Comparison of ENCODE assay signal across 37 cellular contexts in genomic region chr4:150534818-150535217, GRCh38. TPM values are rescaled to one million over a fixed set of nuclear protein-coding genes. Genes with fewer than 3 reads are reported as not detected.
"Had no signal": no experiment of that assay in that cellular context is flagged by ENCODE, and none has a peak within 500 bp of the region (broad histone marks: within the 10 kb centered on the region; RNA-seq: fewer than 3 reads in every experiment).

No MANE protein-coding gene starts in this region.

- H3K4me3 Mint-ChIP-seq: activated CD4-positive, alpha-beta memory T cell treated with anti-CD3 and anti-CD28 coated beads, Interleukin-2, amount 10 ng/mL, durations not matched to agents 7 days and 5 days; activated CD4-positive, alpha-beta T cell treated with anti-CD3 and anti-CD28 coated beads for 36 hours; activated CD4-positive, alpha-beta T cell treated with anti-CD3 and anti-CD28 coated beads, Interleukin-2, amount 10 ng/mL, durations not matched to agents 7 days and 5 days; activated CD8-positive, alpha-beta memory T cell treated with anti-CD3 and anti-CD28 coated beads, Interleukin-2, amount 10 ng/mL, durations not matched to agents 7 days and 5 days; activated CD8-positive, alpha-beta T cell treated with anti-CD3 and anti-CD28 coated beads, Interleukin-2, amount 10 ng/mL, durations not matched to agents 7 days and 5 days; activated naive CD4-positive, alpha-beta T cell treated with anti-CD3 and anti-CD28 coated beads for 36 hours; activated naive CD8-positive, alpha-beta T cell treated with anti-CD3 and anti-CD28 coated beads for 36 hours; activated T-cell treated with anti-CD3 and anti-CD28 coated beads, Interleukin-2, amount 50 U/mL, for 4 hours; activated T-cell treated with anti-CD3 and anti-CD28 coated beads, Interleukin-2, amount 50 U/mL, for 72 hours; activated T-helper 1 cell treated with anti-CD3 and anti-CD28 coated beads, Interleukin-12 subunit alpha, Interleukin-12 subunit beta, Interleukin-2, Interleukin-4 antibody, amounts not matched to agents 30 ng/mL and 10 ng/mL and 1 ng/mL, durations not matched to agents 14 hours and 24 hours and 36 hours; activated T-helper 17 cell treated with anti-CD3 and anti-CD28 coated beads, Interleukin-2, amount 50 U/mL, for 72 hours; T-helper 1 cell treated with Interleukin-12 subunit alpha and Interleukin-12 subunit beta and Interleukin-4 antibody, amounts not matched to agents 30 μg/mL and 1 μg/mL, for 36 hours; T-helper 2 cell treated with Interferon-gamma antibody and Interleukin-4, amounts not matched to agents 5 μg/mL and 100 μg/mL, for 36 hours had no signal

- H3K9me3 Mint-ChIP-seq: activated CD4-positive, alpha-beta memory T cell treated with anti-CD3 and anti-CD28 coated beads, Interleukin-2, amount 10 ng/mL, durations not matched to agents 7 days and 5 days; activated CD4-positive, alpha-beta T cell treated with anti-CD3 and anti-CD28 coated beads, Interleukin-2, amount 10 ng/mL, durations not matched to agents 7 days and 5 days; activated naive CD4-positive, alpha-beta T cell treated with anti-CD3 and anti-CD28 coated beads for 36 hours; activated T-cell treated with anti-CD3 and anti-CD28 coated beads, Interleukin-2, amount 50 U/mL, for 4 hours; activated T-cell treated with anti-CD3 and anti-CD28 coated beads, Interleukin-2, amount 50 U/mL, for 72 hours; activated T-helper 1 cell treated with anti-CD3 and anti-CD28 coated beads, Interleukin-12 subunit alpha, Interleukin-12 subunit beta, Interleukin-2, Interleukin-4 antibody, amounts not matched to agents 30 ng/mL and 10 ng/mL and 1 ng/mL, durations not matched to agents 14 hours and 24 hours and 36 hours; activated T-helper 17 cell treated with anti-CD3 and anti-CD28 coated beads, Interleukin-2, amount 50 U/mL, for 72 hours; T-helper 1 cell treated with Interleukin-12 subunit alpha and Interleukin-12 subunit beta and Interleukin-4 antibody, amounts not matched to agents 30 μg/mL and 1 μg/mL, for 36 hours; T-helper 2 cell treated with Interferon-gamma antibody and Interleukin-4, amounts not matched to agents 5 μg/mL and 100 μg/mL, for 36 hours had no signal

- H3K9me3 ChIP-seq: adrenal gland, body of pancreas had no signal

- FAIRE-seq: astrocyte, TTC549 had no signal

- H3K27ac Mint-ChIP-seq: activated CD4-positive, alpha-beta memory T cell treated with anti-CD3 and anti-CD28 coated beads, Interleukin-2, amount 10 ng/mL, durations not matched to agents 7 days and 5 days; activated CD4-positive, alpha-beta T cell treated with anti-CD3 and anti-CD28 coated beads for 36 hours; activated CD4-positive, alpha-beta T cell treated with anti-CD3 and anti-CD28 coated beads, Interleukin-2, amount 10 ng/mL, durations not matched to agents 7 days and 5 days; activated CD8-positive, alpha-beta memory T cell treated with anti-CD3 and anti-CD28 coated beads, Interleukin-2, amount 10 ng/mL, durations not matched to agents 7 days and 5 days; activated CD8-positive, alpha-beta T cell treated with anti-CD3 and anti-CD28 coated beads, Interleukin-2, amount 10 ng/mL, durations not matched to agents 7 days and 5 days; activated naive CD4-positive, alpha-beta T cell treated with anti-CD3 and anti-CD28 coated beads for 36 hours; activated naive CD8-positive, alpha-beta T cell treated with anti-CD3 and anti-CD28 coated beads for 36 hours; activated T-cell treated with anti-CD3 and anti-CD28 coated beads, Interleukin-2, amount 50 U/mL, for 72 hours; activated T-helper 1 cell treated with anti-CD3 and anti-CD28 coated beads, Interleukin-12 subunit alpha, Interleukin-12 subunit beta, Interleukin-2, Interleukin-4 antibody, amounts not matched to agents 30 ng/mL and 10 ng/mL and 1 ng/mL, durations not matched to agents 14 hours and 24 hours and 36 hours; activated T-helper 17 cell treated with anti-CD3 and anti-CD28 coated beads, Interleukin-2, amount 50 U/mL, for 72 hours; T-helper 1 cell treated with Interleukin-12 subunit alpha and Interleukin-12 subunit beta and Interleukin-4 antibody, amounts not matched to agents 30 μg/mL and 1 μg/mL, for 36 hours; T-helper 2 cell treated with Interferon-gamma antibody and Interleukin-4, amounts not matched to agents 5 μg/mL and 100 μg/mL, for 36 hours had no signal

- H3K4me1 ChIP-seq: adrenal gland, body of pancreas, breast epithelium had no signal

- H3K27me3 ChIP-seq: adrenal gland, body of pancreas, brain microvascular endothelial cell, breast epithelium had no signal

- H3K27ac ChIP-seq: adrenal gland, body of pancreas, brain microvascular endothelial cell, breast epithelium, VCaP had no signal

- H3K4me3 ChIP-seq: adrenal gland, body of pancreas, breast epithelium had no signal

- ATAC-seq: activated CD4-positive, alpha-beta T cell treated with anti-CD3 and anti-CD28 coated beads for 36 hours; activated CD4-positive, CD25-positive, alpha-beta regulatory T cell treated with anti-CD3 and anti-CD28 coated beads, Interleukin-2, amount 50 U/mL, for 24 hours; activated CD8-positive, alpha-beta memory T cell treated with anti-CD3 and anti-CD28 coated beads, Interleukin-2, amount 10 ng/mL, durations not matched to agents 7 days and 5 days; activated CD8-positive, alpha-beta T cell treated with anti-CD3 and anti-CD28 coated beads, Interleukin-2, amount 10 ng/mL, durations not matched to agents 7 days and 5 days; activated T-cell treated with anti-CD3 and anti-CD28 coated beads, Interleukin-2, amount 50 U/mL, for 4 hours; activated T-cell treated with anti-CD3 and anti-CD28 coated beads, Interleukin-2, amount 50 U/mL, for 72 hours; activated T-helper 17 cell treated with anti-CD3 and anti-CD28 coated beads, Interleukin-2, amount 50 U/mL, for 72 hours; body of pancreas had no signal

- H3K36me3 ChIP-seq: adrenal gland, brain microvascular endothelial cell, breast epithelium had no signal

- H3K27me3 Mint-ChIP-seq: activated CD4-positive, alpha-beta memory T cell treated with anti-CD3 and anti-CD28 coated beads, Interleukin-2, amount 10 ng/mL, durations not matched to agents 7 days and 5 days; activated CD4-positive, alpha-beta T cell treated with anti-CD3 and anti-CD28 coated beads for 36 hours; activated CD4-positive, alpha-beta T cell treated with anti-CD3 and anti-CD28 coated beads, Interleukin-2, amount 10 ng/mL, durations not matched to agents 7 days and 5 days; activated CD8-positive, alpha-beta memory T cell treated with anti-CD3 and anti-CD28 coated beads, Interleukin-2, amount 10 ng/mL, durations not matched to agents 7 days and 5 days; activated naive CD8-positive, alpha-beta T cell treated with anti-CD3 and anti-CD28 coated beads for 36 hours; activated T-helper 17 cell treated with anti-CD3 and anti-CD28 coated beads, Interleukin-2, amount 50 U/mL, for 72 hours had no signal

- DNase-seq: activated CD4-positive, alpha-beta memory T cell treated with anti-CD3 and anti-CD28 coated beads, Interleukin-2, amount 10 ng/mL, durations not matched to agents 7 days and 5 days; activated CD4-positive, alpha-beta T cell treated with anti-CD3 and anti-CD28 coated beads for 1 hour; activated CD4-positive, alpha-beta T cell treated with anti-CD3 and anti-CD28 coated beads for 36 hours; activated CD4-positive, alpha-beta T cell treated with anti-CD3 and anti-CD28 coated beads for 48 hours; activated CD4-positive, alpha-beta T cell treated with anti-CD3 and anti-CD28 coated beads, Interleukin-2, amount 10 ng/mL, durations not matched to agents 7 days and 5 days; activated CD4-positive, alpha-beta T cell treated with anti-CD3 and anti-CD28 coated beads, Interleukin-2, amount 50 U/mL, for 48 hours; activated CD4-positive, CD25-positive, alpha-beta regulatory T cell; activated CD8-positive, alpha-beta memory T cell treated with anti-CD3 and anti-CD28 coated beads for 24 hours; activated CD8-positive, alpha-beta memory T cell treated with anti-CD3 and anti-CD28 coated beads, Interleukin-2, amount 10 ng/mL, durations not matched to agents 7 days and 5 days; activated CD8-positive, alpha-beta memory T cell treated with anti-CD3 and anti-CD28 coated beads, Interleukin-2, amount 50 U/mL, for 48 hours; activated CD8-positive, alpha-beta T cell treated with anti-CD3 and anti-CD28 coated beads, Interleukin-2, amount 10 ng/mL, durations not matched to agents 7 days and 5 days; activated effector memory CD4-positive, alpha-beta T cell treated with anti-CD3 and anti-CD28 coated beads, Interleukin-2, amount 50 U/mL, for 16 hours; activated gamma-delta T cell treated with Interleukin-2 at 50 U/mL for 16 hours; activated naive CD4-positive, alpha-beta T cell; activated naive CD4-positive, alpha-beta T cell treated with anti-CD3 and anti-CD28 coated beads for 36 hours; activated naive CD4-positive, alpha-beta T cell treated with anti-CD3 and anti-CD28 coated beads, Interleukin-2, amount 50 U/mL, for 16 hours; activated naive CD8-positive, alpha-beta T cell treated with anti-CD3 and anti-CD28 coated beads for 36 hours; activated T-cell treated with anti-CD3 and anti-CD28 coated beads, Interleukin-2, amount 50 U/mL, for 4 hours; activated T-cell treated with anti-CD3 and anti-CD28 coated beads, Interleukin-2, amount 50 U/mL, for 72 hours; adrenal gland; amniotic stem cell; aorta; body of pancreas; brain microvascular endothelial cell; central memory CD4-positive, alpha-beta T cell; T-helper 1 cell; T-helper 2 cell; T-helper 9 cell had no signal

- H3K4me1 Mint-ChIP-seq: activated CD4-positive, alpha-beta memory T cell treated with anti-CD3 and anti-CD28 coated beads, Interleukin-2, amount 10 ng/mL, durations not matched to agents 7 days and 5 days; activated CD4-positive, alpha-beta T cell treated with anti-CD3 and anti-CD28 coated beads for 36 hours; activated CD4-positive, alpha-beta T cell treated with anti-CD3 and anti-CD28 coated beads, Interleukin-2, amount 10 ng/mL, durations not matched to agents 7 days and 5 days; activated CD8-positive, alpha-beta memory T cell treated with anti-CD3 and anti-CD28 coated beads, Interleukin-2, amount 10 ng/mL, durations not matched to agents 7 days and 5 days; activated naive CD8-positive, alpha-beta T cell treated with anti-CD3 and anti-CD28 coated beads for 36 hours had no signal

RNA-seq across cellular contexts. Expression of gene MAB21L2, which starts 47.1 kb away (rescaled TPM):
- total RNA-seq: activated CD4-positive, alpha-beta memory T cell treated with anti-CD3 and anti-CD28 coated beads, Interleukin-2, amount 10 ng/mL, durations not matched to agents 7 days and 5 days; activated CD4-positive, alpha-beta T cell treated with anti-CD3 and anti-CD28 coated beads for 36 hours; activated CD4-positive, alpha-beta T cell treated with anti-CD3 and anti-CD28 coated beads, Interleukin-2, amount 10 ng/mL, durations not matched to agents 7 days and 5 days; activated CD8-positive, alpha-beta memory T cell treated with anti-CD3 and anti-CD28 coated beads, Interleukin-2, amount 10 ng/mL, durations not matched to agents 7 days and 5 days; activated CD8-positive, alpha-beta T cell treated with anti-CD3 and anti-CD28 coated beads, Interleukin-2, amount 10 ng/mL, durations not matched to agents 7 days and 5 days; activated naive CD4-positive, alpha-beta T cell treated with anti-CD3 and anti-CD28 coated beads for 36 hours; activated naive CD8-positive, alpha-beta T cell treated with anti-CD3 and anti-CD28 coated beads for 36 hours; activated T-cell treated with anti-CD3 and anti-CD28 coated beads, Interleukin-2, amount 50 U/mL, for 4 hours; activated T-cell treated with anti-CD3 and anti-CD28 coated beads, Interleukin-2, amount 50 U/mL, for 72 hours; activated T-helper 1 cell treated with anti-CD3 and anti-CD28 coated beads, Interleukin-12 subunit alpha, Interleukin-12 subunit beta, Interleukin-2, Interleukin-4 antibody, amounts not matched to agents 30 ng/mL and 10 ng/mL and 1 ng/mL, durations not matched to agents 14 hours and 24 hours and 36 hours; activated T-helper 17 cell treated with anti-CD3 and anti-CD28 coated beads, Interleukin-2, amount 50 U/mL, for 72 hours had no signal
